7 cellular contexts compared by ENCODE assay signal in genomic region chr13:39036212-39036611, GRCh38. TPM values are rescaled to one million over a fixed set of nuclear protein-coding genes. Genes with fewer than 3 reads are reported as not detected.
A peak's percentile ranks its signal among the peaks of the same experiment; 100 is the strongest.
DNase-seq lines count a peak whose midpoint lies in the region; ATAC-seq, FAIRE-seq and TF ChIP-seq lines count a peak whose summit lies in the region.

No MANE protein-coding gene starts in this region.

- peak overlapping the region; percentile 88 for H3K9ac ChIP-seq in mammary epithelial cell (ENCODE audit: insufficient read depth, low read length)

- dilution Hi-C loops in mammary epithelial cell (cut with HindIII; ENCODE audit: low sequenced_read_pairs), result no loop called here

- H3K4me1 Mint-ChIP-seq in mesothelial cell of epicardium, result peaks cover 52% of the 10 kb centered on the region

- H2AFZ ChIP-seq in mammary epithelial cell (ENCODE audit: low read depth, low read length), result peak overlapping the region; percentile 68

- H3K4me3 Mint-ChIP-seq in mesothelial cell of epicardium, result peak overlapping the region; percentile 97

- no peaks in the 10 kb centered on the region for H3K27me3 ChIP-seq in mammary epithelial cell (ENCODE audit: insufficient read depth, low read length)

- no peak for TF ChIP-seq POLR2A in GM12892 (IDR thresholded peaks at IDR 0.05; ENCODE audit: low read depth, low read length)

- CTCF ChIA-PET in mammary epithelial cell (lab: Charles Lee; ENCODE audit: low non-redundant PET), result no interaction called here

- H3K27ac Mint-ChIP-seq in mesothelial cell of epicardium, result peak overlapping the region; percentile 87

- 4% methylated on average over 9 of the region's 9 CpGs for WGBS in mammary epithelial cell (ENCODE audit: low coverage, missing lambda C conversion rate)

- TF ChIP-seq CTCF in mammary epithelial cell (conservative IDR thresholded peaks at IDR 0.05 in 1 of 2, IDR thresholded peaks at IDR 0.05 in 1 of 2; ENCODE audit: extremely low read depth in 1 of 2, insufficient read depth in 1 of 2, low read depth in 1 of 2, low read length in 2 of 2) (no peak), mesothelial cell of epicardium (IDR thresholded peaks at IDR 0.05; ENCODE audit: unreplicated experiment) (no peak)

- no TSS peak for BruUV-seq in mammary epithelial cell (replicated peaks; lab: Mats Ljungman, UMichigan)

- H4K20me1 ChIP-seq in mammary epithelial cell (ENCODE audit: insufficient read depth, low read length), result no peaks in the 10 kb centered on the region

- H3K79me2 ChIP-seq in mammary epithelial cell (ENCODE audit: insufficient read depth, low read length), result peaks cover 78% of the 10 kb centered on the region

- H3K27me3 Mint-ChIP-seq in mesothelial cell of epicardium (ENCODE audit: low read depth), result no peaks in the 10 kb centered on the region

- H3K4me3 ChIP-seq in mammary epithelial cell (replicated peaks in 1 of 3; ENCODE audit: insufficient read depth in 1 of 3, low read depth in 2 of 3, low read length in 3 of 3), result peak overlapping the region; percentile 74 to 98 (median 77)

- ATAC-seq in GM21786 (IDR thresholded peaks at IDR 0.05; ENCODE audit: unreplicated experiment) (no peak), HG03045 (IDR thresholded peaks at IDR 0.05; ENCODE audit: unreplicated experiment) (no peak)

- intact Hi-C loops in mammary epithelial cell (cut with micrococcal nuclease), result loop anchor here (5.0 kb wide), 4 partner anchors 84 to 1136 kb away; partner anchors contain the start of genes COG6 and LHFPL6

- peaks cover 11% of the 10 kb centered on the region for H3K4me1 ChIP-seq in mammary epithelial cell (ENCODE audit: insufficient read depth, low read length)

- H3K9me3 ChIP-seq in mammary epithelial cell (replicated peaks; ENCODE audit: insufficient read depth, low read length), result no peaks in the 10 kb centered on the region

- no peaks in the 10 kb centered on the region for H3K36me3 ChIP-seq in mammary epithelial cell (ENCODE audit: insufficient read depth, low read length)

- no peak for DNase-seq in GM12892 (ENCODE audit: insufficient read length)
- DNase-seq in NCI-H748 treated with DMSO at 0.1 percent for 48 hours (lab: John Stamatoyannopoulos, UW), result peak; percentile 32
- peak; percentile 37 for DNase-seq in mammary epithelial cell
- DNase-seq in mesothelial cell of epicardium (ENCODE audit: low spot score in 2 of 2, unreplicated experiment in 2 of 2), result no peak
- no peak for DNase-seq in G401 (ENCODE audit: low spot score)

- H3K9me3 Mint-ChIP-seq in mesothelial cell of epicardium, result no peaks in the 10 kb centered on the region

- peak overlapping the region; percentile 77 for H3K27ac ChIP-seq in mammary epithelial cell (ENCODE audit: insufficient read depth, low read depth, low read length)

- in situ Hi-C loops in mammary epithelial cell (cut with MboI; ENCODE audit: low sequenced_read_pairs in 2 of 2) (loop anchor here in 1 of 2 donors (25.0 kb wide), 1 partner anchor 576 kb away; the partner anchor contains the start of gene LHFPL6), G401 (cut with HindIII; ENCODE audit: low sequenced_read_pairs) (no loop called here)

- peak overlapping the region; percentile 95 for H3K4me2 ChIP-seq in mammary epithelial cell (ENCODE audit: insufficient read depth, low read depth, low read length)

- FAIRE-seq in GM12892 (lab: Jason Lieb, UNC), result peak; percentile 76

- H3K36me3 Mint-ChIP-seq in mesothelial cell of epicardium, result no peaks in the 10 kb centered on the region

RNA-seq across cellular contexts. Expression of gene PROSER1, which starts 1.7 kb away (rescaled TPM):
- polyA plus RNA-seq in GM12892 (2012; ENCODE audit: missing spikeins), result 25.0 TPM
- total RNA-seq in mammary epithelial cell, result 10 to 100 TPM; 22.3 to 52.4 TPM
- polyA plus RNA-seq in mammary epithelial cell, result 10.6 TPM
- polyA minus RNA-seq in mammary epithelial cell, result 15.0 TPM
- total RNA-seq in mesothelial cell of epicardium, result 54.4 to 58.8 TPM (median 58.0 TPM) in 3 replicates
- 11.8 and 17.1 TPM in 2 replicates for total RNA-seq in G401 (2014; rRNA removed; shearing (Covaris generic))

RNA-seq across cellular contexts. Expression of gene NHLRC3, which starts 2.0 kb away (rescaled TPM):
- 15.2 TPM for polyA plus RNA-seq in GM12892 (2012; ENCODE audit: missing spikeins)
- 10 to 100 TPM; 15.9 to 30.7 TPM for total RNA-seq in mammary epithelial cell
- polyA plus RNA-seq in mammary epithelial cell, result 6.5 TPM
- 2.2 TPM for polyA minus RNA-seq in mammary epithelial cell
- total RNA-seq in mesothelial cell of epicardium, result 39.7 to 42.9 TPM (median 42.2 TPM) in 3 replicates
- 4.6 and 9.9 TPM in 2 replicates for total RNA-seq in G401 (2014; rRNA removed; shearing (Covaris generic))

RNA-seq across cellular contexts. Expression of gene STOML3, which starts 45.6 kb away (rescaled TPM):
- not detected for polyA plus RNA-seq in GM12892 (2012; ENCODE audit: missing spikeins)
- total RNA-seq in mammary epithelial cell, result not detected
- not detected for polyA plus RNA-seq in mammary epithelial cell
- not detected for polyA minus RNA-seq in mammary epithelial cell
- not detected in 3 replicates for total RNA-seq in mesothelial cell of epicardium
- not detected in 2 replicates for total RNA-seq in G401 (2014; rRNA removed; shearing (Covaris generic))

Comparison
In these comparisons a context has a peak if more than half of its experiments do, and no peak if none do; other contexts are left out.
1. DNase-seq: peak in NCI-H748 treated with DMSO at 0.1 percent for 48 hours (single experiment) and mammary epithelial cell (single experiment); none in GM12892 (single experiment), mesothelial cell of epicardium (0 of 2) and G401 (single experiment).